21 cellular contexts compared by ENCODE assay signal in the genomic region with DNA sequence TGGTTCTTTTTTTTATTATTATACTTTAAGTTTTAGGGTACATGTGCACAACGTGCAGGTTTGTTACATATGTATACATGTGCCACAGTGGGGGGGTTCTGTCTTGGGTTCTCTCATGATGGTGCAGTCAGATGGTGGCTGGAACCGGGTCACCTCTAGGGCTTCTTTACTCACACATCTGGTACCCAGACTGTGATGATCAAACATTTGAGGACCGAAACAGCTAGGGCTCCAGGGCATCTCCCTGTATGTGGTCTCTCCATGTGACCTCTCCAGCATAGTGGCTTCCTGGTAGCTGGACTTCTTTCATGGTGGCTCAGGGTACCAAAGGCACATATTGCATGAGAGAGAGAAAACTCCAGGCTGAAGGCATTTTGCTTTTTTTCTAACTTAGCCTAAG. TPM values are rescaled to one million over a fixed set of nuclear protein-coding genes. Genes with fewer than 3 reads are reported as not detected.
A peak's percentile ranks its signal among the peaks of the same experiment; 100 is the strongest.
DNase-seq lines count a peak whose midpoint lies in the region; ATAC-seq and TF ChIP-seq lines count a peak whose summit lies in the region.
"Had no signal": no experiment of that assay in that cellular context is flagged by ENCODE, and none has a peak within 500 bp of the region (broad histone marks: within the 10 kb centered on the region; RNA-seq: fewer than 3 reads in every experiment).

No MANE protein-coding gene starts in this region.

- H3K4me2 ChIP-seq in smooth muscle cell, result no peak overlapping the region
- H3K4me2 ChIP-seq: BLaER1, PC-9, SK-N-SH had no signal

- no peak overlapping the region for H3K4me3 ChIP-seq in smooth muscle cell
- H3K4me3 ChIP-seq: BLaER1, MG63, PC-9 had no signal

- no peaks in the 10 kb centered on the region for H3F3A ChIP-seq in smooth muscle cell (ENCODE audit: low read depth)

- H3K27me3 ChIP-seq in smooth muscle cell (ENCODE audit: low read depth), result no peaks in the 10 kb centered on the region
- H3K27me3 ChIP-seq: BLaER1, MG63 had no signal

- no peak for TF ChIP-seq CTCF in smooth muscle cell (IDR thresholded peaks at IDR 0.05; ENCODE audit: borderline replicate concordance, insufficient read depth, poor library complexity, severe bottlenecking)

- H3K79me2 ChIP-seq in smooth muscle cell (ENCODE audit: low read depth), result no peaks in the 10 kb centered on the region

- H3K9ac ChIP-seq in smooth muscle cell (ENCODE audit: low read depth), result no peak overlapping the region
- H3K9ac ChIP-seq: BLaER1, SK-N-SH had no signal

- no peaks in the 10 kb centered on the region for H3K9me3 ChIP-seq in smooth muscle cell (replicated peaks; ENCODE audit: low read depth)
- H3K9me3 ChIP-seq: BLaER1, Caco-2, MG63, SK-N-SH had no signal

- no peak for ATAC-seq in HG03442 (IDR thresholded peaks at IDR 0.05; ENCODE audit: unreplicated experiment)

- no peaks in the 10 kb centered on the region for H3K36me3 ChIP-seq in smooth muscle cell (ENCODE audit: low read depth)
- H3K36me3 ChIP-seq: BLaER1, MG63 had no signal

- H4K20me1 ChIP-seq in smooth muscle cell (ENCODE audit: low read depth), result no peaks in the 10 kb centered on the region
- H4K20me1 ChIP-seq: BLaER1 had no signal

- peaks cover 4% of the 10 kb centered on the region for H3K4me1 ChIP-seq in smooth muscle cell (ENCODE audit: low read depth)
- H3K4me1 ChIP-seq: BLaER1 had no signal

- no peak overlapping the region for H2AFZ ChIP-seq in smooth muscle cell (ENCODE audit: low read depth)
- H2AFZ ChIP-seq: PC-9 had no signal

- 77% methylated on average over 3 of the region's 3 CpGs for WGBS in smooth muscle cell (ENCODE audit: low lambda C conversion rate)

- peak; percentile 41 for DNase-seq in ELR (ENCODE audit: low read depth)
- peak; percentile 81 for DNase-seq in NCI-H69 (lab: John Stamatoyannopoulos, UW)
- peak; percentile 16 for DNase-seq in brain pericyte (ENCODE audit: low read depth, low spot score)
- no peak for DNase-seq in smooth muscle cell (lab: John Stamatoyannopoulos, UW; ENCODE audit: unreplicated experiment)
- no peak for DNase-seq in activated T-cell treated with anti-CD3 and anti-CD28 coated beads, Interleukin-2, amount 50 U/mL, for 1 hour
- DNase-seq in DMS 273 (lab: John Stamatoyannopoulos, UW; ENCODE audit: unreplicated experiment), result no peak
- DNase-seq: Caco-2; CD4-positive, alpha-beta memory T cell; H7; Karpas-422; NCI-H1417; NCI-H187; PC-9; SHP77 treated with DMSO at 0.1 percent for 48 hours; SK-N-SH had no signal

- peak overlapping the region; percentile 37 for H3K27ac ChIP-seq in smooth muscle cell (ENCODE audit: low read depth)
- H3K27ac ChIP-seq: BLaER1, PC-9, RWPE1 had no signal

RNA-seq across cellular contexts. Expression of a gene that starts 9.8 kb away (rescaled TPM):
- 51.1 and 79.5 TPM in 2 replicates for total RNA-seq in smooth muscle cell
- polyA plus RNA-seq in smooth muscle cell, result 24.4 and 48.2 TPM in 2 replicates
- total RNA-seq: A673; Caco-2; CD4-positive, alpha-beta memory T cell; NCI-H460; PC-9 had no signal
- polyA plus RNA-seq: CD4-positive, alpha-beta memory T cell; SK-N-SH had no signal

Comparison
In these comparisons a context has a peak if more than half of its experiments do, and no peak if none do; other contexts are left out.
1. DNase-seq: peak in ELR (single experiment), NCI-H69 (single experiment) and brain pericyte (single experiment); none in smooth muscle cell (single experiment), activated T-cell treated with anti-CD3 and anti-CD28 coated beads, Interleukin-2, amount 50 U/mL, for 1 hour (single experiment) and DMS 273 (single experiment).